In the genomic region with DNA sequence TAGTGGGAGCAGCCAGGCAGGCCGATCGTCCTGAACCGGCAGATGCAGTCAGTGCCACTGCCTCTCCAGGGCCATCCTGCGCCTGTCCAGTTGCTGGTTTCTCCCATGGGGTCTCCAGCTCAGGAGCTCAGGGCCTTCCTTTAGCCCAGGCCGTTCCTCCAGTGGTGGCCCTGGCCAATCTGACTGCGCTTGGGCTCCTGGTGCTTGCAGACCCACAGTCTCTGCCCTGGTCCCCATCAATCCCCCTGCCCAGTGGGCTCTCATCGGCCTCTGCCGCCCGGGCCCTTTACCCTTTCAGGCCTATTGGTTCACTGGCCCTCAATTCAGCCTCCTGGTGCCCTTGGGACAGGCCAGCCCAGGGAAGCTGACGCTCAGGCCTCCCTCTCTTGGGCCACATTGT, we compare ENCODE assay signal across 24 cellular contexts. TPM values are rescaled to one million over a fixed set of nuclear protein-coding genes. Genes with fewer than 3 reads are reported as not detected.
"Had no signal": no experiment of that assay in that cellular context is flagged by ENCODE, and none has a peak within 500 bp of the region (broad histone marks: within the 10 kb centered on the region; RNA-seq: fewer than 3 reads in every experiment).

No MANE protein-coding gene starts in this region.

- ATAC-seq: gastroesophageal sphincter; left colon; stimulated activated naive CD8-positive, alpha-beta T cell treated with anti-CD3 and anti-CD28 coated beads, Interleukin-15, Interleukin-2, amounts not matched to agents 100 U/mL and 50 U/mL, for 24 hours had no signal

- H3K36me3 ChIP-seq: brain microvascular endothelial cell, gastroesophageal sphincter, thoracic aorta had no signal

- H3K27me3 ChIP-seq: brain microvascular endothelial cell, gastroesophageal sphincter had no signal

- H3K4me3 ChIP-seq: gastroesophageal sphincter, thoracic aorta had no signal

- FAIRE-seq: astrocyte, endothelial cell of umbilical vein, kidney had no signal

- H3K27ac ChIP-seq: brain microvascular endothelial cell, VCaP had no signal

- DNase-seq: activated CD4-positive, alpha-beta T cell treated with anti-CD3 and anti-CD28 coated beads for 48 hours; activated CD4-positive, alpha-beta T cell treated with anti-CD3 and anti-CD28 coated beads, Interleukin-2, amount 50 U/mL, for 48 hours; activated CD8-positive, alpha-beta memory T cell treated with anti-CD3 and anti-CD28 coated beads for 24 hours; activated gamma-delta T cell treated with Interleukin-2 at 50 U/mL for 16 hours; activated naive CD4-positive, alpha-beta T cell treated with anti-CD3 and anti-CD28 coated beads, Interleukin-2, amount 50 U/mL, for 16 hours; amniotic stem cell; brain microvascular endothelial cell; hypothalamus; immature natural killer cell; kidney; occipital lobe; right cardiac atrium; stimulated activated CD4-positive, alpha-beta T cell treated with anti-CD3 and anti-CD28 coated beads, Interleukin-12 subunit alpha, Interleukin-12 subunit beta, amount 100 ng/mL, for 4 hours; stimulated activated CD4-positive, alpha-beta T cell treated with anti-CD3 and anti-CD28 coated beads, Interleukin-4, amount 100 ng/mL, for 1 hour; stimulated activated naive CD8-positive, alpha-beta T cell treated with anti-CD3 and anti-CD28 coated beads, Interleukin-15, Interleukin-2, amounts not matched to agents 100 U/mL and 50 U/mL, for 24 hours; T-helper 1 cell; trophoblast cell had no signal

- H3K9me3 ChIP-seq: gastroesophageal sphincter, thoracic aorta had no signal

RNA-seq across cellular contexts. Expression of gene TSKU, which starts 29.2 kb away (rescaled TPM):
- total RNA-seq: mononuclear cell had no signal
- polyA plus RNA-seq: immature natural killer cell had no signal
